In genomic region chr3:113211370-113212154, GRCh38 we compare ENCODE assay signal across 1 cellular context.
TF ChIP-seq lines count a peak whose summit lies in the region.

TSS of gene BOC (plus strand) at chr3:113211557. CDS start at chr3:113249803, 38,246 bp downstream.

TF ChIP-seq in WTC11, 78 proteins besides CTCF, POLR2A, EP300 and RAD21 (continued from another document):
- TF ChIP-seq PRRX2 (CRISPR knock-in tag; IDR thresholded peaks at IDR 0.05) (no peak), ESRRA (CRISPR knock-in tag; IDR thresholded peaks at IDR 0.05; ENCODE audit: borderline replicate concordance) (no peak), CREB1 (CRISPR knock-in tag; IDR thresholded peaks at IDR 0.05) (no peak)
TF ChIP-seq in WTC11: peak in this region for 10.
